Comparison of ENCODE assay signal across 15 cellular contexts in the genomic region with DNA sequence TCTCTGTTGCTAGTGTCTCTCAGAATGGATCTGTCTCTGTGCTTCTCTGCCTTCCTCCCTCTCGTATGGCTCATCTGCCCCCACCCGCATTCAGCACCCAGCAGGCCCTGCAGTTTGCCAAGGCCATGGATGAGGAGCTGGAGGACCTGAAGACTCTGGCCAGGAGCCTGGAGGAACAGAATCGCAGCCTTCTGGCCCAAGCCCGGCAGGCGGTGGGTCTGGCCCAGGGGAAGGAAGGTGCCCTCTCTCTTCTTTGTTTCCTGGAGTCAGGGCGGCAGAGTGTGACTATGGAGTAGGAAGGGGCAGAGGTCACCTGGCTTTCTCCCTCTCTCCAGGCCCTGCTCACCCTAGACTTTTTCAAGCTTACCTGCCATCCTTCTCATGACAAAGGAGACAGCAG. TPM values are rescaled to one million over a fixed set of nuclear protein-coding genes. Genes with fewer than 3 reads are reported as not detected.
"Had no signal": no experiment of that assay in that cellular context is flagged by ENCODE, and none has a peak within 500 bp of the region (broad histone marks: within the 10 kb centered on the region; RNA-seq: fewer than 3 reads in every experiment).

No MANE protein-coding gene starts in this region.

- H3K4me1 Mint-ChIP-seq: immature natural killer cell had no signal

- H3K27ac ChIP-seq: body of pancreas, neutrophil had no signal

- ATAC-seq: body of pancreas had no signal

- H3K27me3 ChIP-seq: body of pancreas had no signal

- DNase-seq: activated CD4-positive, alpha-beta T cell treated with anti-CD3 and anti-CD28 coated beads, Interleukin-2, amount 50 U/mL, for 4 hours; activated CD4-positive, CD25-positive, alpha-beta regulatory T cell treated with anti-CD3 and anti-CD28 coated beads, Interleukin-2, amount 50 U/mL, for 72 hours; activated naive CD4-positive, alpha-beta T cell treated with anti-CD3 and anti-CD28 coated beads, Interleukin-2, amount 10 ng/mL, durations not matched to agents 7 days and 5 days; amniotic stem cell; body of pancreas; head of caudate nucleus; immature natural killer cell; mesendoderm; retina; trophoblast cell had no signal

- H3K4me3 ChIP-seq: body of pancreas had no signal

- H3K4me1 ChIP-seq: body of pancreas had no signal

- H3K4me3 Mint-ChIP-seq: activated naive CD4-positive, alpha-beta T cell treated with anti-CD3 and anti-CD28 coated beads, Interleukin-2, amount 10 ng/mL, durations not matched to agents 7 days and 5 days; immature natural killer cell had no signal

- H3K36me3 ChIP-seq: neutrophil had no signal

- H3K9me3 ChIP-seq: body of pancreas, neutrophil had no signal

- H3K36me3 Mint-ChIP-seq: activated naive CD4-positive, alpha-beta T cell treated with anti-CD3 and anti-CD28 coated beads, Interleukin-2, amount 10 ng/mL, durations not matched to agents 7 days and 5 days; immature natural killer cell had no signal

- H3K27ac Mint-ChIP-seq: activated naive CD4-positive, alpha-beta T cell treated with anti-CD3 and anti-CD28 coated beads, Interleukin-2, amount 10 ng/mL, durations not matched to agents 7 days and 5 days; activated T-helper 2 cell treated with anti-CD3 and anti-CD28 coated beads, Interferon-gamma antibody, Interleukin-2, Interleukin-4, amounts not matched to agents 10 μg/mL and 5 μg/mL and 100 μg/mL, durations not matched to agents 14 hours and 24 hours and 36 hours had no signal

- H3K9me3 Mint-ChIP-seq: activated naive CD4-positive, alpha-beta T cell treated with anti-CD3 and anti-CD28 coated beads, Interleukin-2, amount 10 ng/mL, durations not matched to agents 7 days and 5 days; activated T-helper 2 cell treated with anti-CD3 and anti-CD28 coated beads, Interferon-gamma antibody, Interleukin-2, Interleukin-4, amounts not matched to agents 10 μg/mL and 5 μg/mL and 100 μg/mL, durations not matched to agents 14 hours and 24 hours and 36 hours; immature natural killer cell had no signal

RNA-seq across cellular contexts. Expression of gene KASH5, which starts 10.9 kb away (rescaled TPM):
- total RNA-seq: frontal cortex, lower leg skin had no signal
- polyA plus RNA-seq: immature natural killer cell had no signal

RNA-seq across cellular contexts. Expression of gene PTH2, which starts 24.3 kb away (rescaled TPM):
- total RNA-seq: activated T-helper 2 cell treated with anti-CD3 and anti-CD28 coated beads, Interferon-gamma antibody, Interleukin-2, Interleukin-4, amounts not matched to agents 10 μg/mL and 5 μg/mL and 100 μg/mL, durations not matched to agents 14 hours and 24 hours and 36 hours; body of pancreas; epithelial cell of proximal tubule; frontal cortex; lower leg skin had no signal
- polyA plus RNA-seq: immature natural killer cell had no signal

RNA-seq across cellular contexts. Expression of gene GFY, which starts 26.3 kb away (rescaled TPM):
- total RNA-seq: activated T-helper 2 cell treated with anti-CD3 and anti-CD28 coated beads, Interferon-gamma antibody, Interleukin-2, Interleukin-4, amounts not matched to agents 10 μg/mL and 5 μg/mL and 100 μg/mL, durations not matched to agents 14 hours and 24 hours and 36 hours; body of pancreas; epithelial cell of proximal tubule; frontal cortex; lower leg skin had no signal
- polyA plus RNA-seq: immature natural killer cell had no signal

RNA-seq across cellular contexts. Expression of gene DKKL1, which starts 35.3 kb away (rescaled TPM):
- total RNA-seq: activated T-helper 2 cell treated with anti-CD3 and anti-CD28 coated beads, Interferon-gamma antibody, Interleukin-2, Interleukin-4, amounts not matched to agents 10 μg/mL and 5 μg/mL and 100 μg/mL, durations not matched to agents 14 hours and 24 hours and 36 hours; body of pancreas; epithelial cell of proximal tubule had no signal
- polyA plus RNA-seq: immature natural killer cell had no signal

RNA-seq across cellular contexts. Expression of gene TEAD2, which starts 36.7 kb away (rescaled TPM):
- total RNA-seq: activated T-helper 2 cell treated with anti-CD3 and anti-CD28 coated beads, Interferon-gamma antibody, Interleukin-2, Interleukin-4, amounts not matched to agents 10 μg/mL and 5 μg/mL and 100 μg/mL, durations not matched to agents 14 hours and 24 hours and 36 hours had no signal
- polyA plus RNA-seq: immature natural killer cell had no signal
